32 cellular contexts compared by ENCODE assay signal in genomic region chr12:2669560-2669959, GRCh38.
"Had no signal": no experiment of that assay in that cellular context is flagged by ENCODE, and none has a peak within 500 bp of the region (broad histone marks: within the 10 kb centered on the region; RNA-seq: fewer than 3 reads in every experiment).

No MANE protein-coding gene starts in this region.

- H3K36me3 Mint-ChIP-seq: activated naive CD4-positive, alpha-beta T cell treated with anti-CD3 and anti-CD28 coated beads, Interleukin-2, amount 10 ng/mL, durations not matched to agents 7 days and 5 days had no signal

- H3K27ac Mint-ChIP-seq: activated CD4-positive, alpha-beta T cell treated with anti-CD3 and anti-CD28 coated beads for 36 hours; activated CD4-positive, alpha-beta T cell treated with anti-CD3 and anti-CD28 coated beads, Interleukin-2, amount 10 ng/mL, durations not matched to agents 7 days and 5 days; activated CD8-positive, alpha-beta T cell treated with anti-CD3 and anti-CD28 coated beads, Interleukin-2, amount 10 ng/mL, durations not matched to agents 7 days and 5 days; activated naive CD4-positive, alpha-beta T cell treated with anti-CD3 and anti-CD28 coated beads, Interleukin-2, amount 10 ng/mL, durations not matched to agents 7 days and 5 days; activated naive CD8-positive, alpha-beta T cell; activated naive CD8-positive, alpha-beta T cell treated with anti-CD3 and anti-CD28 coated beads, Interleukin-2, amount 50 U/mL, for 24 hours; brain had no signal

- H3K36me3 ChIP-seq: WERI-Rb-1 had no signal

- H3K4me1 Mint-ChIP-seq: activated CD4-positive, alpha-beta T cell treated with anti-CD3 and anti-CD28 coated beads for 36 hours; activated CD4-positive, alpha-beta T cell treated with anti-CD3 and anti-CD28 coated beads, Interleukin-2, amount 10 ng/mL, durations not matched to agents 7 days and 5 days; activated naive CD4-positive, alpha-beta T cell treated with anti-CD3 and anti-CD28 coated beads, Interleukin-2, amount 10 ng/mL, durations not matched to agents 7 days and 5 days; activated naive CD8-positive, alpha-beta T cell treated with anti-CD3 and anti-CD28 coated beads, Interleukin-2, amount 50 U/mL, for 24 hours; brain had no signal

- DNase-seq: activated CD4-positive, alpha-beta T cell treated with anti-CD3 and anti-CD28 coated beads for 36 hours; activated CD4-positive, alpha-beta T cell treated with anti-CD3 and anti-CD28 coated beads, Interleukin-2, amount 10 ng/mL, durations not matched to agents 7 days and 5 days; activated CD4-positive, alpha-beta T cell treated with anti-CD3 and anti-CD28 coated beads, Interleukin-2, amount 50 U/mL, for 48 hours; activated CD8-positive, alpha-beta memory T cell treated with anti-CD3 and anti-CD28 coated beads, Interleukin-2, amount 50 U/mL, for 48 hours; activated CD8-positive, alpha-beta T cell treated with anti-CD3 and anti-CD28 coated beads, Interleukin-2, amount 10 ng/mL, durations not matched to agents 7 days and 5 days; activated effector memory CD4-positive, alpha-beta T cell treated with Interleukin-2 at 50 U/mL for 16 hours; activated naive CD4-positive, alpha-beta T cell treated with anti-CD3 and anti-CD28 coated beads, Interleukin-2, amount 10 ng/mL, durations not matched to agents 7 days and 5 days; activated naive CD8-positive, alpha-beta T cell treated with anti-CD3 and anti-CD28 coated beads, Interleukin-2, amount 50 U/mL, for 24 hours; activated T-cell treated with anti-CD3 and anti-CD28 coated beads, Interleukin-2, amount 50 U/mL, for 48 hours; anterior cingulate cortex; caudate nucleus; NCI-H1105; NCI-H1417 treated with DMSO at 0.1 percent for 48 hours; NCI-H187 treated with DMSO at 0.1 percent for 48 hours; NCI-H345; NCI-H524 treated with DMSO at 0.1 percent for 48 hours; NK-92 treated with Interleukin-12 subunit alpha and Interleukin-12 subunit beta, amount 100 ng/mL, for 24 hours; PC-9; SIG-M5; SW 1271; T-helper 1 cell; T-helper 2 cell; T-helper 9 cell; WERI-Rb-1 had no signal

- H3K27ac ChIP-seq: PC-9, RWPE1, WERI-Rb-1 had no signal

- H3K9me3 Mint-ChIP-seq: activated CD4-positive, alpha-beta T cell treated with anti-CD3 and anti-CD28 coated beads, Interleukin-2, amount 10 ng/mL, durations not matched to agents 7 days and 5 days; activated naive CD4-positive, alpha-beta T cell treated with anti-CD3 and anti-CD28 coated beads, Interleukin-2, amount 10 ng/mL, durations not matched to agents 7 days and 5 days; activated naive CD8-positive, alpha-beta T cell treated with anti-CD3 and anti-CD28 coated beads, Interleukin-2, amount 50 U/mL, for 24 hours; brain had no signal

- H3K27me3 Mint-ChIP-seq: activated CD4-positive, alpha-beta T cell treated with anti-CD3 and anti-CD28 coated beads for 36 hours; activated CD4-positive, alpha-beta T cell treated with anti-CD3 and anti-CD28 coated beads, Interleukin-2, amount 10 ng/mL, durations not matched to agents 7 days and 5 days; activated naive CD4-positive, alpha-beta T cell treated with anti-CD3 and anti-CD28 coated beads, Interleukin-2, amount 10 ng/mL, durations not matched to agents 7 days and 5 days; activated naive CD8-positive, alpha-beta T cell; activated naive CD8-positive, alpha-beta T cell treated with anti-CD3 and anti-CD28 coated beads, Interleukin-2, amount 50 U/mL, for 24 hours; brain had no signal

- H3K4me3 ChIP-seq: K562, PC-9 had no signal

- FAIRE-seq: bronchial epithelial cell, K562, RCC 7860 had no signal

- ATAC-seq: activated CD4-positive, alpha-beta T cell treated with anti-CD3 and anti-CD28 coated beads for 36 hours; activated CD8-positive, alpha-beta T cell treated with anti-CD3 and anti-CD28 coated beads, Interleukin-2, amount 10 ng/mL, durations not matched to agents 7 days and 5 days; activated naive CD8-positive, alpha-beta T cell treated with anti-CD3 and anti-CD28 coated beads, Interleukin-2, amount 50 U/mL, for 24 hours; K562; Right ventricle myocardium inferior; SK-N-SH treated with all-trans-retinoic acid at 6 μM for 48 hours had no signal

- H3K4me3 Mint-ChIP-seq: activated CD4-positive, alpha-beta T cell treated with anti-CD3 and anti-CD28 coated beads for 36 hours; activated CD4-positive, alpha-beta T cell treated with anti-CD3 and anti-CD28 coated beads, Interleukin-2, amount 10 ng/mL, durations not matched to agents 7 days and 5 days; activated CD8-positive, alpha-beta T cell treated with anti-CD3 and anti-CD28 coated beads, Interleukin-2, amount 10 ng/mL, durations not matched to agents 7 days and 5 days; activated naive CD4-positive, alpha-beta T cell treated with anti-CD3 and anti-CD28 coated beads, Interleukin-2, amount 10 ng/mL, durations not matched to agents 7 days and 5 days; activated naive CD8-positive, alpha-beta T cell; activated naive CD8-positive, alpha-beta T cell treated with anti-CD3 and anti-CD28 coated beads, Interleukin-2, amount 50 U/mL, for 24 hours; brain had no signal
